ENCODE assay signal across 15 cellular contexts in the genomic region with DNA sequence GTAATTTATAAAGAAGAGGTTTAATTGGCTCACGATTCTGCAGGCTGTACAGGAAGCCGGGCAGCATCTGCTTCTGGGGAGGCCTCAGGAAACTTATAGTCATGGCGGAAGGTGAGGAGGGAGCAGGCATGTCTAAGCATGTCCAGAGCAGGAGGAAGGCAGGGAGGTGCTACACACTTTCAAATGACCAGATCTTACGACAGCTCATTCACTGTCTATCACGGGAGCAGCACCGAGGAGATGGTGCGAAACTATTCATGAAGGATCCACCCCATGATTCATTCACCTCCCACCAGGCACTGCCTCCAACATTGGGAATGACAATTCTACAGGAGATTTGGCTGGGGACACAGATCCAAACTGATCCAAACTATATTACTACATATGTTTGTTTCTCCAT. TPM values are rescaled to one million over a fixed set of nuclear protein-coding genes. Genes with fewer than 3 reads are reported as not detected.
DNase-seq lines count a peak whose midpoint lies in the region; ATAC-seq, FAIRE-seq and TF ChIP-seq lines count a peak whose summit lies in the region.
"Had no signal": no experiment of that assay in that cellular context is flagged by ENCODE, and none has a peak within 500 bp of the region (broad histone marks: within the 10 kb centered on the region; RNA-seq: fewer than 3 reads in every experiment).

No MANE protein-coding gene starts in this region.

- peaks cover 2% of the 10 kb centered on the region for H3K9me3 ChIP-seq in keratinocyte (ENCODE audit: control insufficient read depth, low read depth, low read length)

- no peak overlapping the region for H3K27ac ChIP-seq in keratinocyte (ENCODE audit: control insufficient read depth, insufficient read depth, low read length)
- H3K27ac ChIP-seq: VCaP had no signal

- no peak overlapping the region for H2AFZ ChIP-seq in keratinocyte (ENCODE audit: control insufficient read depth, low read length)

- H3K4me2 ChIP-seq in keratinocyte (ENCODE audit: control insufficient read depth, extremely low read depth, insufficient read depth, low read depth, low read length): no peak overlapping the region

- no peaks in the 10 kb centered on the region for H3K4me1 ChIP-seq in keratinocyte (ENCODE audit: control insufficient read depth, extremely low read depth, insufficient read depth, low read length)

- no peaks in the 10 kb centered on the region for H4K20me1 ChIP-seq in keratinocyte (ENCODE audit: control insufficient read depth, extremely low read depth, insufficient read depth, low read length)

- no peak overlapping the region for H3K4me3 ChIP-seq in keratinocyte (ENCODE audit: control insufficient read depth in 2 of 3, extremely low read depth in 1 of 3, insufficient read depth in 2 of 3, low read depth in 1 of 3, low read length in 3 of 3)
- H3K4me3 ChIP-seq: lung had no signal

- H3K9ac ChIP-seq in keratinocyte (ENCODE audit: control insufficient read depth, extremely low read depth, insufficient read depth, low read length): no peak overlapping the region

- dilution Hi-C loops in keratinocyte (cut with MboI; ENCODE audit: extremely low pct_ligation_motif_present, low sequenced_read_pairs): no loop called here

- no peaks in the 10 kb centered on the region for H3K27me3 ChIP-seq in keratinocyte (ENCODE audit: control insufficient read depth, extremely low read depth, insufficient read depth, low read length)

- FAIRE-seq in keratinocyte (lab: Jason Lieb, UNC): peak; percentile 90
- FAIRE-seq: H54 had no signal

- H3K9me1 ChIP-seq in keratinocyte (ENCODE audit: control insufficient read depth, extremely low read depth, insufficient read depth, low read length): no peaks in the 10 kb centered on the region

- ATAC-seq in HG03469 (IDR thresholded peaks at IDR 0.05; ENCODE audit: unreplicated experiment) (no peak), GM21528 (IDR thresholded peaks at IDR 0.05; ENCODE audit: low FRiP score, unreplicated experiment) (no peak), HG03108 (IDR thresholded peaks at IDR 0.05; ENCODE audit: unreplicated experiment) (no peak)
- ATAC-seq: sciatic nerve had no signal

- TF ChIP-seq CTCF in keratinocyte (optimal IDR thresholded peaks at IDR 0.05 in 1 of 3, IDR thresholded peaks at IDR 0.05 in 1 of 3, conservative IDR thresholded peaks at IDR 0.05 in 1 of 3; ENCODE audit: extremely low read depth in 1 of 3, insufficient read depth in 2 of 3, low read length in 3 of 3): no peak

- DNase-seq in Ammon's horn (ENCODE audit: low spot score) (peak; percentile 31), HT1080 (ENCODE audit: low read depth) (peak; percentile 35), astrocyte of the hippocampus (ENCODE audit: low read depth, low spot score) (peak; percentile 11), keratinocyte (ENCODE audit: low read depth, low spot score) (peak; percentile 42), GDM1 (lab: John Stamatoyannopoulos, UW) (no peak)
- DNase-seq: KG1, NCI-H1436, NCI-H446 treated with DMSO at 0.1 percent for 48 hours had no signal

- peaks cover 25 to 44% of the 10 kb centered on the region in 2 experiments for H3K36me3 ChIP-seq in keratinocyte (ENCODE audit: control insufficient read depth in 2 of 2, extremely low read depth in 1 of 2, insufficient read depth in 2 of 2, low read length in 2 of 2)

- peaks cover 42% of the 10 kb centered on the region for H3K79me2 ChIP-seq in keratinocyte (ENCODE audit: control insufficient read depth, insufficient read depth, low read length)

RNA-seq across cellular contexts. Expression of gene SFSWAP, which starts 10.0 kb away (rescaled TPM):
- total RNA-seq in HT1080 (2014; rRNA removed; shearing (Covaris generic)): 31.0 and 31.6 TPM in 2 replicates
- 29.9 and 34.2 TPM in 2 replicates for polyA plus RNA-seq in HT1080 (2015; cell fraction: cytosol; rRNA removed)
- polyA plus RNA-seq in HT1080 (2015; cell fraction: nucleus; rRNA removed): 105 and 107 TPM in 2 replicates
- polyA plus RNA-seq in keratinocyte: 11.1 to 13.1 TPM (median 11.5 TPM) in 3 replicates
- 28.4 TPM for polyA plus RNA-seq in keratinocyte (2011; ENCODE audit: low read depth)
- 6.2 and 8.0 TPM in 2 replicates for polyA plus RNA-seq in keratinocyte (2011; cell fraction: cytosol; rRNA removed)
- polyA plus RNA-seq in keratinocyte (2011; cell fraction: nucleus; rRNA removed): 40.2 and 43.1 TPM in 2 replicates
- 16.4 and 23.8 TPM in 2 replicates for polyA plus RNA-seq in keratinocyte (2012; ENCODE audit: low replicate concordance)
- 14.0 to 37.7 TPM (median 17.2 TPM) in 3 replicates for polyA minus RNA-seq in keratinocyte
- 11.7 TPM for polyA minus RNA-seq in keratinocyte (2011; cell fraction: cytosol; rRNA and poly(A)+ RNA removed)
- 15.9 and 24.6 TPM in 2 replicates for polyA minus RNA-seq in keratinocyte (2011; cell fraction: nucleus; rRNA and poly(A)+ RNA removed)
